9 cellular contexts compared by ENCODE assay signal in the genomic region with DNA sequence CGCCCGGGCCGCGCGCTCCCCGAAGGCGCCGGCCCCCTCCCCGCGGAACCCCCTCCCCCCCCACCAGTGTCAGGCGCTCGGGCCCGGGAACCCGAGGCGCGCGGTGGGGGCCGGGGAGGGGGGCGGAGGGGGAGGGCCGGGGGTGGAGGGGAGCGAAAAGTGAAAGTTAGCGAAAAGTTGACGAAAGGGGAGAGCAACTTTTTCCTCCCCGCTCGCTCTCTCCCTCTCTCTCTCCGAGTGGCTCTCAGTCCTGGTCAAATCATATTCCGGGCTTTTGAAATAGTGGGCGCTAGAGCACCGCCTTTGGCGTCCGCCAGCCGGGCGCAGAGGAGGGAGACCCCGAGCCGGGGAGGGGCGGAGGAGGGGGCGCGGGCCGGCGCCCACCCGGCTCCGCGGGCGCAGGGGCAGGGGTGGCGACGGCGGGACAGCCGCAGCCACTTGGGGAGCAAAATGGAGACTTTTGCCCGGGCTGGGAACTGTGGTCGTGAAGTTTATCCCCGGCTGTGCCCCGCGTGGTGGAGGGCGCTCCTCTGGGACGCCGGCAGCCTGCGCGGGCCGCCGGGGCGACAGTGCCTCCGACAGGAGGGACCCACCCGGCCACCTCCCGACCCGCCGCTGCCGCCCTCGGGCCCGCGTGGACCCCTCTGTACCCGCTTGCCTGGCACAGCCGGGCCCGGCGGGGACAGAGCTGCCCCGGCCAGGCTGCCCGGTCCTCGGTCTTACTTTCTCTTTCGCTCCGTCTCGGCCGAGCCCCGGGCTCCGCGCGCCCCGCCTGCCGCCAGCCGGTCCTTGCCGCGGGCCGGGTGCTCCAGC. TPM values are rescaled to one million over a fixed set of nuclear protein-coding genes. Genes with fewer than 3 reads are reported as not detected.
A peak's percentile ranks its signal among the peaks of the same experiment; 100 is the strongest.
DNase-seq lines count a peak whose midpoint lies in the region; ATAC-seq and TF ChIP-seq lines count a peak whose summit lies in the region.
"Had no signal": no experiment of that assay in that cellular context is flagged by ENCODE, and none has a peak within 500 bp of the region (broad histone marks: within the 10 kb centered on the region; RNA-seq: fewer than 3 reads in every experiment).

No MANE protein-coding gene starts in this region.

- DNase-seq in DMS53 (lab: John Stamatoyannopoulos, UW) (peak; percentile 9), DMS53 treated with DMSO at 0.1 percent for 48 hours (lab: John Stamatoyannopoulos, UW; ENCODE audit: unreplicated experiment) (no peak), Panc1 (ENCODE audit: low read depth, low spot score) (no peak), epidermal melanocyte (ENCODE audit: insufficient read length, low spot score) (peak; percentile 35), ureter (ENCODE audit: low spot score) (peak; percentile 74), HT-29 (ENCODE audit: low spot score) (no peak)

- peak overlapping the region; percentile 75 for H3K27ac ChIP-seq in Panc1 (ENCODE audit: low read length)

- intact Hi-C loops in Panc1 (cut with micrococcal nuclease; ENCODE audit: unreplicated experiment) = loop anchor here (5.0 kb wide), 1 partner anchor 353 kb away; no protein-coding TSS in a partner anchor

- H3K9me3 ChIP-seq in Panc1 (ENCODE audit: control insufficient read depth, insufficient read depth, low read depth, low read length) (no peaks in the 10 kb centered on the region), mononuclear cell (ENCODE audit: low read depth, low read length) (no peaks in the 10 kb centered on the region)

- in situ Hi-C loops in Panc1 (cut with HindIII; ENCODE audit: low pct_unique_long_range_greater_than_20kb, low sequenced_read_pairs) = no loop called here

- no peaks in the 10 kb centered on the region for H3K27me3 ChIP-seq in Panc1 (ENCODE audit: control insufficient read depth, insufficient read depth, low read length)
- H3K27me3 ChIP-seq in mononuclear cell (ENCODE audit: insufficient read depth, low read length) = peaks cover 29% of the 10 kb centered on the region

- POLR2A ChIA-PET in Panc1 (lab: Charles Lee) = no interaction called here

- ATAC-seq in Panc1 = peak; percentile 43
- no peak for ATAC-seq in HG02973 (IDR thresholded peaks at IDR 0.05; ENCODE audit: unreplicated experiment)

- peak; percentile 73 for TF ChIP-seq CTCF in Panc1 (IDR thresholded peaks at IDR 0.05)

- no peaks in the 10 kb centered on the region; the same call in 1 of the 2 replicates for H3K36me3 ChIP-seq in Panc1 (ENCODE audit: control insufficient read depth, insufficient read depth, low read length)

- no TSS peak for BruUV-seq in Panc1 (replicated peaks; lab: Mats Ljungman, UMichigan)

- H3K4me3 ChIP-seq in Panc1 (ENCODE audit: low read depth in 2 of 2, low read length in 2 of 2) = peak overlapping the region; percentile 63 to 65
- H3K4me3 ChIP-seq in mononuclear cell (ENCODE audit: low read length) = peak overlapping the region; percentile 23

- H3K4me1 ChIP-seq in Panc1 (ENCODE audit: control insufficient read depth, insufficient read depth, low read length) (peaks cover 40% of the 10 kb centered on the region), mononuclear cell (ENCODE audit: insufficient read depth, low read length) (no peaks in the 10 kb centered on the region)

- CTCF ChIA-PET in Panc1 (lab: Charles Lee) = no interaction called here

RNA-seq across cellular contexts. Expression of a gene that starts 0.7 kb away (rescaled TPM):
- total RNA-seq in Panc1 (2021; ENCODE audit: unreplicated experiment) (22.3 TPM), mononuclear cell (not detected), ureter (15.9 TPM)
- 16.1 TPM for polyA plus RNA-seq in Panc1 (2012; ENCODE audit: insufficient read length)
- total RNA-seq in HT-29 (2014; rRNA removed; shearing (Covaris generic)) = 0.10 TPM in 1 of 2 replicates, not detected in the other

RNA-seq across cellular contexts. Expression of a gene that starts 48.4 kb away (rescaled TPM):
- not detected for total RNA-seq in Panc1 (2021; ENCODE audit: unreplicated experiment)
- not detected for polyA plus RNA-seq in Panc1 (2012; ENCODE audit: insufficient read length)
- total RNA-seq in mononuclear cell = not detected
- total RNA-seq in ureter = not detected
- total RNA-seq in HT-29 (2014; rRNA removed; shearing (Covaris generic)) = not detected in 2 replicates
- total RNA-seq: temporal lobe had no signal

Comparison
In these comparisons a context has a peak if more than half of its experiments do, and no peak if none do; other contexts are left out.
1. DNase-seq: peak in DMS53 (single experiment), epidermal melanocyte (single experiment) and ureter (single experiment); none in DMS53 treated with DMSO at 0.1 percent for 48 hours (single experiment), Panc1 (single experiment) and HT-29 (single experiment).
2. RNA of a gene that starts 0.7 kb away (total RNA-seq): 22.3 TPM in Panc1 (single experiment) and 15.9 TPM in ureter (single experiment); not detected in mononuclear cell (single experiment) and 0.10 TPM in HT-29; every median in the first group is over 10 times any median in the second.